1 cellular context compared by ENCODE assay signal in the genomic region with DNA sequence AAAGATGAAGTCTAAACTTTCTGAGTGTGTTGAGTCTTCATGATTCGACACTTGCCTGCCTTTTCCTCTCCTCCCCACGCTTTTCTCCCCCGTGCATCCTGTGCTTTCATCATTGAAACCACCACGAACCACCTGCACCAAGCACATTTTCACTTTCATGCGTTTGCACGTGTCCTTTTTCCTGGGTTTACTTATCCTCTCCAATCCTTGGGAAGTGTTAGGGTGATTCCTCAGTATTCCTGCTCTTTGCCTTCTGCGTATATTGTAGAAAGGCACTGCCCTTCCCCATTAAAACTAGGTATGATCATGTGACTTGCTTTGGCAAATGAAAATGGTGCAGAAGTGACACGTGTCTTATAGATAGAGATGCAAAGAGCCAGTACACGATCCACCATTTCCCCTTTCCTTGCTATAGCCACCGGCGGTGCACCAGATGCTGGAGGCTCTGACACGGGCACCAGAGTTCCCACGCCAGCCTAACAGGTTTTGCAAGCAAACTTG.
TF ChIP-seq lines count a peak whose summit lies in the region.

No MANE protein-coding gene starts in this region.

TF ChIP-seq in H1, 55 proteins besides CTCF, POLR2A, EP300 and RAD21 (continued from another document):
- TF ChIP-seq TBP (IDR thresholded peaks at IDR 0.05; ENCODE audit: low read depth, low read length) (no peak), SAP30 (IDR thresholded peaks at IDR 0.05; ENCODE audit: insufficient read depth, insufficient replicate concordance, low read length) (no peak), GTF2F1 (IDR thresholded peaks at IDR 0.05; ENCODE audit: borderline replicate concordance, low read depth, low read length) (no peak), KDM1A (IDR thresholded peaks at IDR 0.05; ENCODE audit: borderline replicate concordance, low read length) (no peak), HDAC6 (IDR thresholded peaks at IDR 0.05; ENCODE audit: low read depth, low read length) (no peak), EGR1 (IDR thresholded peaks at IDR 0.05; ENCODE audit: borderline replicate concordance, low read depth, low read length) (no peak), TEAD4 (IDR thresholded peaks at IDR 0.05; ENCODE audit: low read depth, low read length) (no peak), TAF1 (IDR thresholded peaks at IDR 0.05; ENCODE audit: low read depth, low read length) (no peak), NRF1 (IDR thresholded peaks at IDR 0.05; ENCODE audit: low read depth, low read length) (no peak), E2F6 (IDR thresholded peaks at IDR 0.05) (no peak), BACH1 (IDR thresholded peaks at IDR 0.05; ENCODE audit: low read length) (no peak), MAX (IDR thresholded peaks at IDR 0.05) (no peak), ASH2L (IDR thresholded peaks at IDR 0.05; ENCODE audit: low read length) (no peak), RXRA (IDR thresholded peaks at IDR 0.05; ENCODE audit: insufficient read depth, low read depth, low read length) (no peak)
